1 cellular context compared by ENCODE assay signal in genomic region chr11:3404076-3404925, GRCh38.
A peak's percentile ranks its signal among the peaks of the same experiment; 100 is the strongest.
TF ChIP-seq lines count a peak whose summit lies in the region.

No MANE protein-coding gene starts in this region.

TF ChIP-seq in K562, 482 proteins besides CTCF, POLR2A, EP300 and RAD21 (continued from another document):
- TF ChIP-seq THAP12 (CRISPR knock-in tag; IDR thresholded peaks at IDR 0.05) (peak; percentile 78; the same call in 1 of the 2 replicates), AFF4 (CRISPR knock-in tag; IDR thresholded peaks at IDR 0.05) (peak; percentile 78; the same call in 1 of the 2 replicates), TEAD1 (CRISPR knock-in tag; IDR thresholded peaks at IDR 0.05) (peak in 1 of 2 experiments; percentile 40; a peak in 2 of 4 replicates), RBFOX2 (IDR thresholded peaks at IDR 0.05; ENCODE audit: low read depth, low read length) (peak; percentile 86), ERF (CRISPR knock-in tag; IDR thresholded peaks at IDR 0.05) (peak; percentile 55; the same call in 1 of the 2 replicates), SPI1 (IDR thresholded peaks at IDR 0.05; ENCODE audit: borderline replicate concordance, low read depth, low read length) (peak; percentile 99)
